ENCODE assay signal across 23 cellular contexts in the genomic region with DNA sequence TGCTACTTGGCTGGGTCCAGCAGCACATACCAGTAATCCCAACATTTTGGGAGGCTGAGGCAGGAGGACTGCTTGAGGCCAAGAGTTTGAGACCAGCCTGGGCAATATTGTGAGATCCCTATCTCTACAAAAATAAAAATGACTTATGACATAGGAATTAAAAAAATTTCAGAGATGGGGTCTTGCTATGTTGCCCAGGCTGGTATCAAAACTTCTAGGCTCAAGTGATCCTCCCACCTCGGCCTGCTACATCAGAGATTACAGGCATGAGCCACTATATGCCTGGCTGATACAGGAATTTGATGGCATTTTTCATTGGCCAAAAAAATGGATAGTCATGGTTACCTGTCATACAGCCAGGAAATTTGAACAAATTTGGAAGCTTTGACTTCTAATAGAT. TPM values are rescaled to one million over a fixed set of nuclear protein-coding genes. Genes with fewer than 3 reads are reported as not detected.
DNase-seq lines count a peak whose midpoint lies in the region; ATAC-seq, FAIRE-seq and TF ChIP-seq lines count a peak whose summit lies in the region.
"Had no signal": no experiment of that assay in that cellular context is flagged by ENCODE, and none has a peak within 500 bp of the region (broad histone marks: within the 10 kb centered on the region; RNA-seq: fewer than 3 reads in every experiment).

No MANE protein-coding gene starts in this region.

- H3K18ac ChIP-seq in H1 (ENCODE audit: extremely low read depth, low read length) = no peak overlapping the region

- no peak for ATAC-seq in RWPE2 (ENCODE audit: low read depth)

- no peak overlapping the region for H2AK5ac ChIP-seq in H1 (ENCODE audit: low read depth, low read length)

- no peak for FAIRE-seq in H1 (lab: Jason Lieb, UNC)
- FAIRE-seq: A204.1, GM12891, GM18507 had no signal

- no peak overlapping the region for H2BK120ac ChIP-seq in H1 (replicated peaks; ENCODE audit: low read depth, low read length)

- no peak overlapping the region for H4K8ac ChIP-seq in H1 (ENCODE audit: extremely low read depth, insufficient read depth, low read length)

- no peak overlapping the region for H4K91ac ChIP-seq in H1 (replicated peaks; ENCODE audit: insufficient read length, low read length)

- H3K79me2 ChIP-seq in mammary epithelial cell (ENCODE audit: insufficient read depth, low read length) = no peaks in the 10 kb centered on the region
- H3K79me2 ChIP-seq in H1 (ENCODE audit: control insufficient read depth in 1 of 2, insufficient read depth in 2 of 2, low read length in 2 of 2) = no peaks in the 10 kb centered on the region

- no TSS peak for BruUV-seq in mammary epithelial cell (replicated peaks; lab: Mats Ljungman, UMichigan)

- POLR2A ChIA-PET in HEK293 (lab: Yijun Ruan, JAX) (no interaction called here), H1 (lab: Charles Lee; ENCODE audit: partially characterized antibody) (no interaction called here)

- DNase-seq in mammary epithelial cell = no peak
- no peak for DNase-seq in breast epithelium (ENCODE audit: low spot score in 2 of 2)
- DNase-seq in RWPE2 (ENCODE audit: low spot score) = no peak
- DNase-seq in H1 (ENCODE audit: low read depth in 1 of 2, low spot score in 2 of 2) = no peak
- no peak for DNase-seq in OCI-M2 (lab: John Stamatoyannopoulos, UW; ENCODE audit: unreplicated experiment)
- no peak for DNase-seq in Ammon's horn (ENCODE audit: low spot score)
- no peak for DNase-seq in NCI-H2081 treated with DMSO at 0.1 percent for 48 hours (lab: John Stamatoyannopoulos, UW)
- DNase-seq: ACHN; AML-193; C1 segment of cervical spinal cord; Calu3; CD4-positive, alpha-beta memory T cell; COR-L47; DMS53; GF-D8; GOT3; H7; HCEC 1CT had no signal

- H3K79me1 ChIP-seq in H1 (ENCODE audit: low read depth, low read length) = no peaks in the 10 kb centered on the region

- H4K5ac ChIP-seq in H1 (ENCODE audit: insufficient read length, low read depth, low read length) = no peak overlapping the region

- TF ChIP-seq EP300 in H1 (IDR thresholded peaks at IDR 0.05; ENCODE audit: borderline replicate concordance in 1 of 2, low read depth in 2 of 2, low read length in 2 of 2) = no peak

- no peaks in the 10 kb centered on the region for H3K23me2 ChIP-seq in H1 (ENCODE audit: low read depth, low read length)

- H3K27ac ChIP-seq in mammary epithelial cell (ENCODE audit: insufficient read depth, low read depth, low read length) (peak overlapping the region; percentile 9), breast epithelium (no peak overlapping the region), HEK293 (ENCODE audit: extremely low read depth, low read depth, low read length) (no peak overlapping the region), RWPE2 (ENCODE audit: poor library complexity, severe bottlenecking) (peak overlapping the region; percentile 88), H1 (ENCODE audit: low read depth, low read length) (no peak overlapping the region)
- H3K27ac ChIP-seq: 22Rv1 had no signal

- H3K56ac ChIP-seq in H1 (replicated peaks; ENCODE audit: insufficient read length, low read depth, low read length) = no peak overlapping the region

- TF ChIP-seq RAD21 in H1 (IDR thresholded peaks at IDR 0.05 in 1 of 2, conservative IDR thresholded peaks at IDR 0.05 in 1 of 2; ENCODE audit: low read depth in 2 of 2, low read length in 2 of 2) = no peak

- H4K20me1 ChIP-seq in mammary epithelial cell (ENCODE audit: insufficient read depth, low read length) (no peaks in the 10 kb centered on the region), H1 (replicated peaks in 1 of 2; ENCODE audit: control insufficient read depth in 1 of 2, insufficient read depth in 2 of 2, low read length in 2 of 2) (no peaks in the 10 kb centered on the region)

- no peak overlapping the region for H2BK12ac ChIP-seq in H1 (ENCODE audit: low read depth, low read length)

- H3K4ac ChIP-seq in H1 (replicated peaks; ENCODE audit: insufficient read length, low read depth, low read length) = no peak overlapping the region

- dilution Hi-C loops in mammary epithelial cell (cut with HindIII; ENCODE audit: low sequenced_read_pairs) = no loop called here

- H3K27me3 ChIP-seq in mammary epithelial cell (ENCODE audit: insufficient read depth, low read length) (no peaks in the 10 kb centered on the region), breast epithelium (no peaks in the 10 kb centered on the region), RWPE2 (ENCODE audit: insufficient read depth, poor library complexity, severe bottlenecking) (no peaks in the 10 kb centered on the region), H1 (replicated peaks in 1 of 4; ENCODE audit: control insufficient read depth in 3 of 4, extremely low read depth in 1 of 4, insufficient read depth in 3 of 4, low read length in 3 of 4) (no peaks in the 10 kb centered on the region)

- H3K9me3 ChIP-seq in mammary epithelial cell (replicated peaks; ENCODE audit: insufficient read depth, low read length) (no peaks in the 10 kb centered on the region), breast epithelium (no peaks in the 10 kb centered on the region), HEK293 (ENCODE audit: control insufficient read depth, insufficient read depth, low read depth, low read length) (no peaks in the 10 kb centered on the region), RWPE2 (ENCODE audit: severe bottlenecking) (no peaks in the 10 kb centered on the region), H1 (ENCODE audit: insufficient read depth in 2 of 2, low read depth in 1 of 2, low read length in 1 of 2) (no peaks in the 10 kb centered on the region)

- TF ChIP-seq CTCF in mammary epithelial cell (conservative IDR thresholded peaks at IDR 0.05 in 1 of 2, IDR thresholded peaks at IDR 0.05 in 1 of 2; ENCODE audit: extremely low read depth in 1 of 2, insufficient read depth in 1 of 2, low read depth in 1 of 2, low read length in 2 of 2) (no peak), breast epithelium (IDR thresholded peaks at IDR 0.05) (no peak), HEK293 (tag by site-specific recombination; IDR thresholded peaks at IDR 0.05) (no peak), RWPE2 (IDR thresholded peaks at IDR 0.05; ENCODE audit: poor library complexity, severe bottlenecking) (no peak), H1 (IDR thresholded peaks at IDR 0.05; ENCODE audit: control extremely low read depth in 1 of 3, insufficient read depth in 1 of 3, low read depth in 1 of 3, low read length in 3 of 3) (no peak)

- H3K23ac ChIP-seq in H1 (ENCODE audit: insufficient read length) = no peak overlapping the region

- H3K4me1 ChIP-seq in mammary epithelial cell (ENCODE audit: insufficient read depth, low read length) (peaks cover 43% of the 10 kb centered on the region), breast epithelium (no peaks in the 10 kb centered on the region), HEK293 (ENCODE audit: control insufficient read depth, insufficient read depth, low read length) (peaks cover 3% of the 10 kb centered on the region; the same call in 1 of the 2 replicates), RWPE2 (ENCODE audit: insufficient read depth, poor library complexity, severe bottlenecking) (peaks cover 45% of the 10 kb centered on the region), H1 (replicated peaks in 1 of 4; ENCODE audit: control insufficient read depth in 3 of 4, insufficient read depth in 4 of 4, low read length in 3 of 4) (no peaks in the 10 kb centered on the region)

- WGBS in mammary epithelial cell (ENCODE audit: low coverage, missing lambda C conversion rate) = 57% methylated on average over 1 of the region's 1 CpG
- WGBS in H1 (ENCODE audit: extremely low coverage in 1 of 2, insufficient coverage in 1 of 2, insufficient read length in 1 of 2, insufficient replicate concordance in 2 of 2, low coverage in 1 of 2, low lambda C conversion rate in 2 of 2, missing lambda C conversion rate in 1 of 2), 2 experiments = 88% methylated on average over 1 of the region's 1 CpG; no CpG with 5 or more reads in 1 of the 2 experiments

- H3K9ac ChIP-seq in mammary epithelial cell (ENCODE audit: insufficient read depth, low read length) = no peak overlapping the region
- no peak overlapping the region for H3K9ac ChIP-seq in H1 (replicated peaks in 1 of 4; ENCODE audit: extremely low read depth in 1 of 4, low read depth in 3 of 4, low read length in 3 of 4)

- no peak overlapping the region for H3K14ac ChIP-seq in H1 (ENCODE audit: insufficient read length)

- H2AFZ ChIP-seq in mammary epithelial cell (ENCODE audit: low read depth, low read length) = no peak overlapping the region
- no peak overlapping the region for H2AFZ ChIP-seq in H1 (ENCODE audit: low read length)

- H2BK20ac ChIP-seq in H1 (ENCODE audit: low read length) = no peak overlapping the region

- no peak overlapping the region for H3K4me2 ChIP-seq in mammary epithelial cell (ENCODE audit: insufficient read depth, low read depth, low read length)
- H3K4me2 ChIP-seq in H1 (ENCODE audit: insufficient read depth in 1 of 2, low read depth in 2 of 2, low read length in 2 of 2) = no peak overlapping the region

- H2BK5ac ChIP-seq in H1 (ENCODE audit: low read depth, low read length) = no peak overlapping the region

- TF ChIP-seq POLR2A in breast epithelium (IDR thresholded peaks at IDR 0.05) (no peak), H1 (IDR thresholded peaks at IDR 0.05; ENCODE audit: control extremely low read depth in 1 of 2, low read depth in 2 of 2, low read length in 2 of 2) (no peak)

- H3K36me3 ChIP-seq in mammary epithelial cell (ENCODE audit: insufficient read depth, low read length) (peaks cover 9% of the 10 kb centered on the region), breast epithelium (no peaks in the 10 kb centered on the region), HEK293 (ENCODE audit: control insufficient read depth in 2 of 2, insufficient read depth in 1 of 2, low read length in 2 of 2) (peaks cover 23 to 41% of the 10 kb centered on the region in 2 experiments), RWPE2 (ENCODE audit: low read depth) (peaks cover 11% of the 10 kb centered on the region), H1 (ENCODE audit: control insufficient read depth in 2 of 4, insufficient read depth in 4 of 4, low read length in 3 of 4) (peaks cover 3 to 35% (median 8%) of the 10 kb centered on the region in 4 experiments; a peak in 7 of 8 replicates)

- H2BK15ac ChIP-seq in H1 (ENCODE audit: low read length) = no peak overlapping the region

- H3K4me3 ChIP-seq in mammary epithelial cell (replicated peaks in 1 of 3; ENCODE audit: insufficient read depth in 1 of 3, low read depth in 2 of 3, low read length in 3 of 3) (no peak overlapping the region), breast epithelium (no peak overlapping the region), HEK293 (ENCODE audit: low read depth, low read length) (no peak overlapping the region), RWPE2 (ENCODE audit: severe bottlenecking) (no peak overlapping the region), H1 (ENCODE audit: extremely low read depth in 1 of 4, insufficient read depth in 2 of 4, low read depth in 3 of 4, low read length in 4 of 4) (no peak overlapping the region)

- CTCF ChIA-PET in mammary epithelial cell (lab: Charles Lee; ENCODE audit: low non-redundant PET) = no interaction called here
- CTCF ChIA-PET in HEK293 (lab: Yijun Ruan, JAX) = no interaction called here
- CTCF ChIA-PET in H1 (lab: Charles Lee; ENCODE audit: partially characterized antibody) = no interaction called here

- intact Hi-C loops in mammary epithelial cell (cut with micrococcal nuclease) = loop anchor here (5.0 kb wide), 1 partner anchor 260 kb away; no protein-coding TSS in a partner anchor
- intact Hi-C loops in breast epithelium (cut with DNase I; ENCODE audit: low total_unique reads) = no loop called here

- in situ Hi-C loops in mammary epithelial cell (cut with MboI; ENCODE audit: low sequenced_read_pairs in 2 of 2) = no loop called here

RNA-seq across cellular contexts. Expression of a gene that starts 54.6 kb away (rescaled TPM):
- total RNA-seq in mammary epithelial cell (10 to 100 TPM; 60.7 to 70.3 TPM), breast epithelium (100 to 1,000 TPM in 1 of 3 donors, 10 to 100 TPM in 2; 75.7 to 102 (median 76.7) TPM)
- polyA plus RNA-seq in mammary epithelial cell (79.0 TPM), H1 (2011; rRNA removed) (58.3 and 99.1 TPM in 2 replicates)
- 84.2 TPM for polyA minus RNA-seq in mammary epithelial cell
- 86.0 and 90.1 TPM in 2 replicates for total RNA-seq in H1 (2021; fragmentation: NEBNext Ultra II Directional; extraction: Animal tissue kit (Norgen Biotek cat#: 25700))
- 89.5 TPM for polyA plus RNA-seq in H1 (2011; cell fraction: cytosol; rRNA removed)
- 89.6 TPM for polyA plus RNA-seq in H1 (2011; cell fraction: nucleus; rRNA removed)
- polyA plus RNA-seq in H1 (2012, experiment 1 of 2) = 68.2 to 87.6 TPM (median 85.2 TPM) in 4 replicates
- 12.2 TPM for polyA plus RNA-seq in H1 (2012, experiment 2 of 2)
- polyA plus RNA-seq in H1 (2013, experiment 1 of 2) = 54.4 TPM
- polyA plus RNA-seq in H1 (2013, experiment 2 of 2) = 49.8 TPM
- polyA minus RNA-seq in H1 (2011; rRNA and poly(A)+ RNA removed) = 283 and 372 TPM in 2 replicates
- 72.1 TPM for polyA minus RNA-seq in H1 (2011; cell fraction: cytosol; rRNA and poly(A)+ RNA removed)
- polyA minus RNA-seq in H1 (2011; cell fraction: nucleus; rRNA and poly(A)+ RNA removed) = 121 TPM

Comparison
In these comparisons a context has a peak if more than half of its experiments do, and no peak if none do; other contexts are left out.
1. H3K27ac ChIP-seq: peak in mammary epithelial cell (single experiment) and RWPE2 (single experiment); none in breast epithelium (0 of 2), HEK293 (single experiment) and H1 (single experiment).